1 cellular context compared by ENCODE assay signal in the genomic region with DNA sequence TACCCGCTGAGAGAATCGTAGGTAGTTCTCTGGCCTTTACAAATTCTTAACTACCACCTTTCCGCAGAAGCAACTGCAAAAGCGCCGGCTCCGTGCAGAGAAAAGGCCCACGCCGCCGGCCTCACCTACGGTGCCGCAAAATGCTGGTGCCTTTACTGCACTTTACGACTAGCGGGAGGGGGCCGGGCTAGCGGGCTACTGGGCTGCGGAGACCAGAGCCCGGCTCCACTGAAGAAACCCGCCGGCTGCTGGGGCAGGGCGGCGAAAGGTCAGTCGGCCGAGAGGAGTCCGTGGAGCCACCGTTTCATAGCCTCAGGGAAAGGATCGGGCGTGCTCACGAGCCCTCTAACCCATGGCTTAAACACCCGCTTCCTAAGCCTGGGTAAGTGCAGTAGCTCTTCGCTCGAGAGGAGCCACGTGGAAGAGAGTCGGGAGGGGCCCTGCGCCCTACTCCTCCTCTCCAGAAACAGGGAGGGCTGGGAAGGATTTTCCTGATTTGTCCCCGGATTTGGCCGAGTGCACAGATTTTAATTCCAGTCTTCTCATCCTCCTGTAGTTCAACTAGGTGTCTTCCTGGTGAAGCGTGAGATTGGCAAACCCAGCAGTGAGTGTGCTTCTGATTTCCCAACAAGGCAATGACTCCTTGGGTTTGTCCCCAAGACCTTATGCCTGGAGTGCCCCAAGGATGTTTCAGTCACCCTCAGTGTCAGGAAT.
A peak's percentile ranks its signal among the peaks of the same experiment; 100 is the strongest.
TF ChIP-seq lines count a peak whose summit lies in the region.

A gene with protein sequence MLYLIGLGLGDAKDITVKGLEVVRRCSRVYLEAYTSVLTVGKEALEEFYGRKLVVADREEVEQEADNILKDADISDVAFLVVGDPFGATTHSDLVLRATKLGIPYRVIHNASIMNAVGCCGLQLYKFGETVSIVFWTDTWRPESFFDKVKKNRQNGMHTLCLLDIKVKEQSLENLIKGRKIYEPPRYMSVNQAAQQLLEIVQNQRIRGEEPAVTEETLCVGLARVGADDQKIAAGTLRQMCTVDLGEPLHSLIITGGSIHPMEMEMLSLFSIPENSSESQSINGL (minus strand): TSS at position 105 of the 714 bp plus-strand sequence. CDS start 341 bp downstream, outside the sequence.

TF ChIP-seq in HepG2, 621 proteins besides CTCF, POLR2A, EP300 and RAD21 (continued from another document and continues in another):
- TF ChIP-seq ZNF333 (CRISPR knock-in tag; IDR thresholded peaks at IDR 0.05; ENCODE audit: borderline replicate concordance) (peak; percentile 76; the same call in 1 of the 2 replicates), ZNF17 (CRISPR knock-in tag; IDR thresholded peaks at IDR 0.05) (no peak), ZC3H4 (CRISPR knock-in tag; IDR thresholded peaks at IDR 0.05; ENCODE audit: borderline replicate concordance) (no peak), TAF15 (IDR thresholded peaks at IDR 0.05; ENCODE audit: low read depth, low read length, poor library complexity, severe bottlenecking) (no peak), ZBTB7A (CRISPR knock-in tag; IDR thresholded peaks at IDR 0.05) (no peak), CENPT (CRISPR knock-in tag; IDR thresholded peaks at IDR 0.05; ENCODE audit: low read depth) (no peak), ZFP90 (CRISPR knock-in tag; IDR thresholded peaks at IDR 0.05; ENCODE audit: borderline replicate concordance) (no peak; the same call in none of the 2 replicates), SMAD3 (CRISPR knock-in tag; IDR thresholded peaks at IDR 0.05) (peak; percentile 62), ZNF501 (CRISPR knock-in tag; IDR thresholded peaks at IDR 0.05) (peak; percentile 92), RARA (CRISPR knock-in tag; IDR thresholded peaks at IDR 0.05) (peak; percentile 39), TOPORS (CRISPR knock-in tag; IDR thresholded peaks at IDR 0.05) (no peak), SMC3 (IDR thresholded peaks at IDR 0.05; ENCODE audit: low read length) (no peak), MAFG (CRISPR knock-in tag; IDR thresholded peaks at IDR 0.05) (no peak), TOE1 (CRISPR knock-in tag; IDR thresholded peaks at IDR 0.05) (no peak; the same call in 1 of the 2 replicates), REXO4 (CRISPR knock-in tag; IDR thresholded peaks at IDR 0.05; ENCODE audit: borderline replicate concordance) (no peak), HOXA3 (CRISPR knock-in tag; IDR thresholded peaks at IDR 0.05) (peak; percentile 58; the same call in 1 of the 2 replicates), CHD2 (IDR thresholded peaks at IDR 0.05; ENCODE audit: low read depth, low read length) (no peak), MTF1 (CRISPR knock-in tag; IDR thresholded peaks at IDR 0.05) (no peak), ZNF775 (CRISPR knock-in tag; IDR thresholded peaks at IDR 0.05; ENCODE audit: borderline replicate concordance) (no peak), HDAC1 (CRISPR knock-in tag; IDR thresholded peaks at IDR 0.05) (peak; percentile 92), SCMH1 (CRISPR knock-in tag; IDR thresholded peaks at IDR 0.05; ENCODE audit: borderline replicate concordance) (no peak), ZNF557 (CRISPR knock-in tag; IDR thresholded peaks at IDR 0.05) (peak; percentile 34; the same call in 1 of the 2 replicates), ZNF564 (CRISPR knock-in tag; IDR thresholded peaks at IDR 0.05) (peak; percentile 69; the same call in 1 of the 2 replicates), U2AF1 (optimal IDR thresholded peaks at IDR 0.05; ENCODE audit: low read depth, low read length) (no peak), ZKSCAN5 (CRISPR knock-in tag; IDR thresholded peaks at IDR 0.05) (no peak), KMT2B (CRISPR knock-in tag; IDR thresholded peaks at IDR 0.05) (peak; percentile 99), ZNF703 (CRISPR knock-in tag; IDR thresholded peaks at IDR 0.05; ENCODE audit: borderline replicate concordance) (0 out of 2 replicates have a peak, but pooled peaks have one; percentile 48), ZNF772 (CRISPR knock-in tag; IDR thresholded peaks at IDR 0.05) (peak; percentile 62), TEAD2 (CRISPR knock-in tag; IDR thresholded peaks at IDR 0.05) (no peak), ZNF225 (CRISPR knock-in tag; IDR thresholded peaks at IDR 0.05) (no peak), ZNF878 (CRISPR knock-in tag; IDR thresholded peaks at IDR 0.05) (no peak), NCOA2 (CRISPR knock-in tag; IDR thresholded peaks at IDR 0.05) (peak; percentile 60), ZNF160 (CRISPR knock-in tag; IDR thresholded peaks at IDR 0.05) (0 out of 2 replicates have a peak, but pooled peaks have one; percentile 24), GATAD1 (CRISPR knock-in tag; IDR thresholded peaks at IDR 0.05) (peak; percentile 94), MTA3 (CRISPR knock-in tag; IDR thresholded peaks at IDR 0.05) (no peak)
- TF ChIP-seq, protein P1, sequence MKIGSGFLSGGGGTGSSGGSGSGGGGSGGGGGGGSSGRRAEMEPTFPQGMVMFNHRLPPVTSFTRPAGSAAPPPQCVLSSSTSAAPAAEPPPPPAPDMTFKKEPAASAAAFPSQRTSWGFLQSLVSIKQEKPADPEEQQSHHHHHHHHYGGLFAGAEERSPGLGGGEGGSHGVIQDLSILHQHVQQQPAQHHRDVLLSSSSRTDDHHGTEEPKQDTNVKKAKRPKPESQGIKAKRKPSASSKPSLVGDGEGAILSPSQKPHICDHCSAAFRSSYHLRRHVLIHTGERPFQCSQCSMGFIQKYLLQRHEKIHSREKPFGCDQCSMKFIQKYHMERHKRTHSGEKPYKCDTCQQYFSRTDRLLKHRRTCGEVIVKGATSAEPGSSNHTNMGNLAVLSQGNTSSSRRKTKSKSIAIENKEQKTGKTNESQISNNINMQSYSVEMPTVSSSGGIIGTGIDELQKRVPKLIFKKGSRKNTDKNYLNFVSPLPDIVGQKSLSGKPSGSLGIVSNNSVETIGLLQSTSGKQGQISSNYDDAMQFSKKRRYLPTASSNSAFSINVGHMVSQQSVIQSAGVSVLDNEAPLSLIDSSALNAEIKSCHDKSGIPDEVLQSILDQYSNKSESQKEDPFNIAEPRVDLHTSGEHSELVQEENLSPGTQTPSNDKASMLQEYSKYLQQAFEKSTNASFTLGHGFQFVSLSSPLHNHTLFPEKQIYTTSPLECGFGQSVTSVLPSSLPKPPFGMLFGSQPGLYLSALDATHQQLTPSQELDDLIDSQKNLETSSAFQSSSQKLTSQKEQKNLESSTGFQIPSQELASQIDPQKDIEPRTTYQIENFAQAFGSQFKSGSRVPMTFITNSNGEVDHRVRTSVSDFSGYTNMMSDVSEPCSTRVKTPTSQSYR (CRISPR knock-in tag; IDR thresholded peaks at IDR 0.05; ENCODE audit: borderline replicate concordance) = no peak
- TF ChIP-seq, protein P2, sequence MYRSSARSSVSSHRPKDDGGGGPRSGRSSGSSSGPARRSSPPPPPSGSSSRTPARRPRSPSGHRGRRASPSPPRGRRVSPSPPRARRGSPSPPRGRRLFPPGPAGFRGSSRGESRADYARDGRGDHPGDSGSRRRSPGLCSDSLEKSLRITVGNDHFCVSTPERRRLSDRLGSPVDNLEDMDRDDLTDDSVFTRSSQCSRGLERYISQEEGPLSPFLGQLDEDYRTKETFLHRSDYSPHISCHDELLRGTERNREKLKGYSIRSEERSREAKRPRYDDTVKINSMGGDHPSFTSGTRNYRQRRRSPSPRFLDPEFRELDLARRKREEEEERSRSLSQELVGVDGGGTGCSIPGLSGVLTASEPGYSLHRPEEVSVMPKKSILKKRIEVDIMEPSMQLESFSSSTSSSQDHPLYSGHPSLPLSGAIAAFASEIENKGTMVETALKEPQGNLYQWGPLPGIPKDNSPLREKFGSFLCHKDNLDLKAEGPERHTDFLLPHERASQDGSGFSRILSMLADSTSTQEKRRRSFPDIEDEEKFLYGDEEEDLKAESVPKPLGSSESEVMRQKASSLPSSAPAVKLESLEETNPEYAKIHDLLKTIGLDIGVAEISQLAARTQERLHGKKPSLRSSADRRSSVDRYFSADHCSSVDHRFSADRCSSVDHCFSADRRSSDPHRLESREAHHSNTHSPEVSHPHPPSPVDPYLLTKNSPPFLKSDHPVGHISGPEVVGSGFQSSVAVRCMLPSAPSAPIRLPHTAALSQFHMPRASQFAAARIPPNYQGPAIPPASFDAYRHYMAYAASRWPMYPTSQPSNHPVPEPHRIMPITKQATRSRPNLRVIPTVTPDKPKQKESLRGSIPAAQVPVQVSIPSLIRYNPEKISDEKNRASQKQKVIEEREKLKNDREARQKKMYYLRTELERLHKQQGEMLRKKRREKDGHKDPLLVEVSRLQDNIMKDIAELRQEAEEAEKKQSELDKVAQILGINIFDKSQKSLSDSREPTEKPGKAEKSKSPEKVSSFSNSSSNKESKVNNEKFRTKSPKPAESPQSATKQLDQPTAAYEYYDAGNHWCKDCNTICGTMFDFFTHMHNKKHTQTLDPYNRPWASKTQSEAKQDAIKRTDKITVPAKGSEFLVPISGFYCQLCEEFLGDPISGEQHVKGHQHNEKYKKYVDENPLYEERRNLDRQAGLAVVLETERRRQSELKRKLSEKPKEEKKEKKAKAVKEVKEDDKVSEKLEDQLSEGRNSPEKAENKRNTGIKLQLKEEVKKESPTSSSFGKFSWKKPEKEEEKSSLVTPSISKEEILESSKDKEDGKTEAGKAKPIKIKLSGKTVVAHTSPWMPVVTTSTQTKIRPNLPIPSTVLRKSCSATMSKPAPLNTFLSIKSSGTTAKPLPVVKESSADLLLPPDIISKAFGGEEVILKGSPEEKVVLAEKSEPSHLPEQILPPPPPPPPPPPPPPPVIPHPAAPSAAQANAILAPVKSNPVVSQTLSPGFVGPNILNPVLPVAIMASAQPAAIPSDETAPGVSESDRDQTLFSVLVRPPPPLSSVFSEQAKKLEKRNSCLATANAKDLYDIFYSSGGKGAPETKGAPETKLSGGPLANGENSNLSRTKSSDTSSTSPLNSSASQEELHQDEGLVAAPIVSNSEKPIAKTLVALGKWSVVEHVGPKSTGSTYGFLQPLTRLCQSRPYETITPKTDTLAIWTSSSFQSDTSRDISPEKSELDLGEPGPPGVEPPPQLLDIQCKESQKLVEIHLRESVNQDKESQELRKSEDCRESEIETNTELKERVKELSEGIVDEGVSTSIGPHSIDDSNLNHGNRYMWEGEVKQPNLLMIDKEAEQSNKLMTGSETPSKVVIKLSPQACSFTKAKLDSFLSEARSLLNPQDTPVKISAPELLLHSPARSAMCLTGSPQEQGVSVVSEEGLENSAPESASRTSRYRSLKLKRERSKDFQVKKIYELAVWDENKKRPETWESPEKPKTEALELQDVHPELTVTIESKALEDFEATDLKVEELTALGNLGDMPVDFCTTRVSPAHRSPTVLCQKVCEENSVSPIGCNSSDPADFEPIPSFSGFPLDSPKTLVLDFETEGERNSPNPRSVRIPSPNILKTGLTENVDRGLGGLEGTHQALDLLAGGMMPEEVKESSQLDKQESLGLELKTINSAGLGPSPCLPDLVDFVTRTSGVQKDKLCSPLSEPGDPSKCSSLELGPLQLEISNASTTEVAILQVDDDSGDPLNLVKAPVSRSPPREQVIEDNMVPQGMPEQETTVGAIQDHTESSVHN (CRISPR knock-in tag; IDR thresholded peaks at IDR 0.05) = no peak
- TF ChIP-seq, protein P3, sequence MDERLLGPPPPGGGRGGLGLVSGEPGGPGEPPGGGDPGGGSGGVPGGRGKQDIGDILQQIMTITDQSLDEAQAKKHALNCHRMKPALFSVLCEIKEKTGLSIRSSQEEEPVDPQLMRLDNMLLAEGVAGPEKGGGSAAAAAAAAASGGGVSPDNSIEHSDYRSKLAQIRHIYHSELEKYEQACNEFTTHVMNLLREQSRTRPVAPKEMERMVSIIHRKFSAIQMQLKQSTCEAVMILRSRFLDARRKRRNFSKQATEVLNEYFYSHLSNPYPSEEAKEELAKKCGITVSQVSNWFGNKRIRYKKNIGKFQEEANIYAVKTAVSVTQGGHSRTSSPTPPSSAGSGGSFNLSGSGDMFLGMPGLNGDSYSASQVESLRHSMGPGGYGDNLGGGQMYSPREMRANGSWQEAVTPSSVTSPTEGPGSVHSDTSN (CRISPR knock-in tag; IDR thresholded peaks at IDR 0.05) = no peak
- TF ChIP-seq, protein P4, sequence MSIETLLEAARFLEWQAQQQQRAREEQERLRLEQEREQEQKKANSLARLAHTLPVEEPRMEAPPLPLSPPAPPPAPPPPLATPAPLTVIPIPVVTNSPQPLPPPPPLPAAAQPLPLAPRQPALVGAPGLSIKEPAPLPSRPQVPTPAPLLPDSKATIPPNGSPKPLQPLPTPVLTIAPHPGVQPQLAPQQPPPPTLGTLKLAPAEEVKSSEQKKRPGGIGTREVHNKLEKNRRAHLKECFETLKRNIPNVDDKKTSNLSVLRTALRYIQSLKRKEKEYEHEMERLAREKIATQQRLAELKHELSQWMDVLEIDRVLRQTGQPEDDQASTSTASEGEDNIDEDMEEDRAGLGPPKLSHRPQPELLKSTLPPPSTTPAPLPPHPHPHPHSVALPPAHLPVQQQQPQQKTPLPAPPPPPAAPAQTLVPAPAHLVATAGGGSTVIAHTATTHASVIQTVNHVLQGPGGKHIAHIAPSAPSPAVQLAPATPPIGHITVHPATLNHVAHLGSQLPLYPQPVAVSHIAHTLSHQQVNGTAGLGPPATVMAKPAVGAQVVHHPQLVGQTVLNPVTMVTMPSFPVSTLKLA (IDR thresholded peaks at IDR 0.05) = peak; percentile 43; the same call in 1 of the 2 replicates
- TF ChIP-seq, protein P5, sequence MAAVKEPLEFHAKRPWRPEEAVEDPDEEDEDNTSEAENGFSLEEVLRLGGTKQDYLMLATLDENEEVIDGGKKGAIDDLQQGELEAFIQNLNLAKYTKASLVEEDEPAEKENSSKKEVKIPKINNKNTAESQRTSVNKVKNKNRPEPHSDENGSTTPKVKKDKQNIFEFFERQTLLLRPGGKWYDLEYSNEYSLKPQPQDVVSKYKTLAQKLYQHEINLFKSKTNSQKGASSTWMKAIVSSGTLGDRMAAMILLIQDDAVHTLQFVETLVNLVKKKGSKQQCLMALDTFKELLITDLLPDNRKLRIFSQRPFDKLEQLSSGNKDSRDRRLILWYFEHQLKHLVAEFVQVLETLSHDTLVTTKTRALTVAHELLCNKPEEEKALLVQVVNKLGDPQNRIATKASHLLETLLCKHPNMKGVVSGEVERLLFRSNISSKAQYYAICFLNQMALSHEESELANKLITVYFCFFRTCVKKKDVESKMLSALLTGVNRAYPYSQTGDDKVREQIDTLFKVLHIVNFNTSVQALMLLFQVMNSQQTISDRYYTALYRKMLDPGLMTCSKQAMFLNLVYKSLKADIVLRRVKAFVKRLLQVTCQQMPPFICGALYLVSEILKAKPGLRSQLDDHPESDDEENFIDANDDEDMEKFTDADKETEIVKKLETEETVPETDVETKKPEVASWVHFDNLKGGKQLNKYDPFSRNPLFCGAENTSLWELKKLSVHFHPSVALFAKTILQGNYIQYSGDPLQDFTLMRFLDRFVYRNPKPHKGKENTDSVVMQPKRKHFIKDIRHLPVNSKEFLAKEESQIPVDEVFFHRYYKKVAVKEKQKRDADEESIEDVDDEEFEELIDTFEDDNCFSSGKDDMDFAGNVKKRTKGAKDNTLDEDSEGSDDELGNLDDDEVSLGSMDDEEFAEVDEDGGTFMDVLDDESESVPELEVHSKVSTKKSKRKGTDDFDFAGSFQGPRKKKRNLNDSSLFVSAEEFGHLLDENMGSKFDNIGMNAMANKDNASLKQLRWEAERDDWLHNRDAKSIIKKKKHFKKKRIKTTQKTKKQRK (IDR thresholded peaks at IDR 0.05; ENCODE audit: low read length) = no peak
- TF ChIP-seq, protein P6, sequence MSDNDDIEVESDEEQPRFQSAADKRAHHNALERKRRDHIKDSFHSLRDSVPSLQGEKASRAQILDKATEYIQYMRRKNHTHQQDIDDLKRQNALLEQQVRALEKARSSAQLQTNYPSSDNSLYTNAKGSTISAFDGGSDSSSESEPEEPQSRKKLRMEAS (IDR thresholded peaks at IDR 0.05) = peak; percentile 89
